In genomic region chr4:36285784-36286480, GRCh38 we compare ENCODE assay signal across 8 cellular contexts. TPM values are rescaled to one million over a fixed set of nuclear protein-coding genes. Genes with fewer than 3 reads are reported as not detected.
A peak's percentile ranks its signal among the peaks of the same experiment; 100 is the strongest.
DNase-seq lines count a peak whose midpoint lies in the region; ATAC-seq and TF ChIP-seq lines count a peak whose summit lies in the region.
"Had no signal": no experiment of that assay in that cellular context is flagged by ENCODE, and none has a peak within 500 bp of the region (broad histone marks: within the 10 kb centered on the region; RNA-seq: fewer than 3 reads in every experiment).

No MANE protein-coding gene starts in this region.

- H4K5ac ChIP-seq in H9 (ENCODE audit: insufficient read length, low read depth, low read length) = no peak overlapping the region

- H3K79me2 ChIP-seq in H9 (ENCODE audit: insufficient read depth, low read length) = no peaks in the 10 kb centered on the region

- H4K91ac ChIP-seq in H9 (ENCODE audit: insufficient read length, low read depth, low read length) = no peak overlapping the region

- H3K27ac Mint-ChIP-seq in T-cell (peak overlapping the region; percentile 94 to 96), H9 (no peak overlapping the region)
- H3K27ac Mint-ChIP-seq in effector memory CD8-positive, alpha-beta T cell = peak overlapping the region; percentile 95 to 98
- H3K27ac Mint-ChIP-seq: nephron had no signal

- no peak overlapping the region for H2BK20ac ChIP-seq in H9 (ENCODE audit: low read depth, low read length, poor library complexity, severe bottlenecking)

- H4K20me1 ChIP-seq in H9 (ENCODE audit: control insufficient read depth, insufficient read depth, insufficient read length) = no peaks in the 10 kb centered on the region

- no peaks in the 10 kb centered on the region for H3K23me2 ChIP-seq in H9 (ENCODE audit: insufficient read length, low read depth, low read length, poor library complexity, severe bottlenecking)

- no peak overlapping the region for H3T11ph ChIP-seq in H9 (ENCODE audit: low read length)

- H2BK15ac ChIP-seq in H9 (ENCODE audit: low read depth, low read length) = no peak overlapping the region

- no CpG with 5 or more reads among the region's 6 CpGs for WGBS in H9 (ENCODE audit: extremely low coverage, insufficient read length, low lambda C conversion rate)

- no peaks in the 10 kb centered on the region for H3K27me3 ChIP-seq in H9 (ENCODE audit: insufficient read depth, low read length)

- H3K4me1 Mint-ChIP-seq in T-cell (peaks cover 12 to 58% (median 50%) of the 10 kb centered on the region in 3 donors), H9 (no peaks in the 10 kb centered on the region)
- H3K4me1 Mint-ChIP-seq in effector memory CD8-positive, alpha-beta T cell (ENCODE audit: low read depth in 2 of 2) = peaks cover 56 to 81% of the 10 kb centered on the region in 2 donors
- H3K4me1 Mint-ChIP-seq: nephron had no signal

- no peak overlapping the region for H2BK120ac ChIP-seq in H9 (ENCODE audit: low read depth, low read length, poor library complexity, severe bottlenecking)

- H3K36me3 Mint-ChIP-seq in T-cell (no peaks in the 10 kb centered on the region), H9 (ENCODE audit: insufficient read depth in 1 of 3, low read depth in 3 of 3) (no peaks in the 10 kb centered on the region)
- peaks cover 34% of the 10 kb centered on the region for H3K36me3 Mint-ChIP-seq in effector memory CD8-positive, alpha-beta T cell (ENCODE audit: insufficient read depth)

- no peaks in the 10 kb centered on the region for H3K79me1 ChIP-seq in H9 (ENCODE audit: insufficient read depth, low read depth, low read length, poor library complexity, severe bottlenecking)

- no peak overlapping the region for H2BK12ac ChIP-seq in H9 (ENCODE audit: insufficient read length, low read depth, low read length)

- DNase-seq in T-cell (peak in 33 of 34 experiments; percentile 10 to 67 (median 41)), NCI-H2107 treated with DMSO at 0.1 percent for 48 hours (lab: John Stamatoyannopoulos, UW; ENCODE audit: unreplicated experiment) (no peak), NCI-H345 (lab: John Stamatoyannopoulos, UW) (no peak), H9 (no peak)
- DNase-seq in effector memory CD8-positive, alpha-beta T cell = peak; percentile 50 to 65 (median 61)

- no peak overlapping the region for H3K4ac ChIP-seq in H9 (ENCODE audit: low read depth, low read length)

- H3K4me1 ChIP-seq in H9 (ENCODE audit: insufficient read depth, low read length) = no peaks in the 10 kb centered on the region

- H3K14ac ChIP-seq in H9 (ENCODE audit: insufficient read depth, low read length) = no peak overlapping the region

- no peaks in the 10 kb centered on the region for H3K9me3 ChIP-seq in H9 (ENCODE audit: control insufficient read depth, low read depth, low read length)

- H3K9me3 Mint-ChIP-seq in T-cell = peaks cover 0 to 3% (median 0%) of the 10 kb centered on the region in 3 donors
- H3K9me3 Mint-ChIP-seq in effector memory CD8-positive, alpha-beta T cell = peaks cover 0 to 14% of the 10 kb centered on the region in 2 donors
- no peaks in the 10 kb centered on the region for H3K9me3 Mint-ChIP-seq in H9
- H3K9me3 Mint-ChIP-seq: nephron had no signal

- no peak overlapping the region for H2BK5ac ChIP-seq in H9 (ENCODE audit: insufficient read length, low read length)

- no peak for TF ChIP-seq CTCF in H9 (conservative IDR thresholded peaks at IDR 0.05)

- H3K4me2 ChIP-seq in H9 (ENCODE audit: insufficient read depth, insufficient read length, low read length) = no peak overlapping the region

- H3K27me3 Mint-ChIP-seq in T-cell (no peaks in the 10 kb centered on the region), H9 (ENCODE audit: low read depth) (no peaks in the 10 kb centered on the region; the same call in none of the 2 replicates)
- H3K27me3 Mint-ChIP-seq in effector memory CD8-positive, alpha-beta T cell = no peaks in the 10 kb centered on the region

- H3K56ac ChIP-seq in H9 (ENCODE audit: insufficient read length, low read depth, low read length) = no peak overlapping the region

- peak overlapping the region; percentile 28 to 58 (median 43) for H3K4me3 Mint-ChIP-seq in T-cell
- peak overlapping the region; percentile 88 to 91 for H3K4me3 Mint-ChIP-seq in effector memory CD8-positive, alpha-beta T cell
- no peak overlapping the region for H3K4me3 Mint-ChIP-seq in H9
- H3K4me3 Mint-ChIP-seq: nephron had no signal

- no peak overlapping the region for H3K23ac ChIP-seq in H9 (ENCODE audit: insufficient read length, low read depth, low read length)

- H3K9ac ChIP-seq in H9 (ENCODE audit: extremely low read depth, insufficient read length, low read length) = no peak overlapping the region

- H2AK5ac ChIP-seq in H9 (ENCODE audit: insufficient read length, low read length) = no peak overlapping the region

- H4K8ac ChIP-seq in H9 (replicated peaks; ENCODE audit: insufficient read length, low read depth, low read length) = no peak overlapping the region

- no peak overlapping the region for H3K27ac ChIP-seq in H9 (ENCODE audit: insufficient read length, low read depth, low read length)

- no peak overlapping the region for H3K18ac ChIP-seq in H9 (ENCODE audit: insufficient read length, low read depth, low read length)

- CTCF ChIA-PET in T-cell (lab: Charles Lee) = interaction anchor here (0.5 to 2.5 kb wide), 8 partner anchors 18 to 116 kb away, joined by 3 to 10 read pairs (median 5); no protein-coding TSS in a partner anchor

- peak; percentile 99 for ATAC-seq in GM19328 (IDR thresholded peaks at IDR 0.05; ENCODE audit: unreplicated experiment)
- peak; percentile 97 for ATAC-seq in HG03097 (IDR thresholded peaks at IDR 0.05; ENCODE audit: low FRiP score, unreplicated experiment)
- peak; percentile 94 to 97 (median 96) for ATAC-seq in T-cell (replicated peaks in 1 of 4)
- ATAC-seq in effector memory CD8-positive, alpha-beta T cell (replicated peaks) = peak; percentile 90

- no peak overlapping the region for H2AFZ ChIP-seq in H9 (ENCODE audit: low read length)

- POLR2A ChIA-PET in T-cell (lab: Charles Lee) = interaction anchor here (0.6 to 1.6 kb wide), 9 partner anchors 15 to 109 kb away, joined by 3 to 10 read pairs (median 3); no protein-coding TSS in a partner anchor

RNA-seq across cellular contexts. Expression of gene DTHD1, which starts 4.5 kb away (rescaled TPM):
- 1 to 10 TPM in 4 of 5 donors, under 1 TPM in 1; 0.79 to 7.9 (median 2.5) TPM for total RNA-seq in T-cell
- total RNA-seq in H9 (2021) = not detected in 2 replicates

RNA-seq across cellular contexts. Expression of gene ARAP2, which starts 41.6 kb away (rescaled TPM):
- 10 to 100 TPM; 41.2 to 94.3 (median 61.0) TPM for total RNA-seq in T-cell
- 6.3 TPM in 2 replicates for total RNA-seq in H9 (2021)

Comparison
In these comparisons a context has a peak if more than half of its experiments do, and no peak if none do; other contexts are left out.
1. DNase-seq: peak in T-cell (33 of 34) and effector memory CD8-positive, alpha-beta T cell (3 of 3); none in NCI-H2107 treated with DMSO at 0.1 percent for 48 hours (single experiment), NCI-H345 (single experiment) and H9 (single experiment).
2. H3K27ac Mint-ChIP-seq: peak in T-cell (2 of 2) and effector memory CD8-positive, alpha-beta T cell (2 of 2); none in H9 (0 of 3).
3. H3K4me3 Mint-ChIP-seq: peak in T-cell (3 of 3) and effector memory CD8-positive, alpha-beta T cell (2 of 2); none in H9 (0 of 2).
4. Peak in every context shown above with its lines, with median percentiles within 50 percentile points of each other: ATAC-seq.